37 cellular contexts compared by ENCODE assay signal in genomic region chr1:5798904-5799303, GRCh38.
DNase-seq lines count a peak whose midpoint lies in the region; ATAC-seq, FAIRE-seq and TF ChIP-seq lines count a peak whose summit lies in the region.
"Had no signal": no experiment of that assay in that cellular context is flagged by ENCODE, and none has a peak within 500 bp of the region (broad histone marks: within the 10 kb centered on the region; RNA-seq: fewer than 3 reads in every experiment).

No MANE protein-coding gene starts in this region.

- H3K27ac ChIP-seq in HEK293 (ENCODE audit: extremely low read depth, low read depth, low read length): no peak overlapping the region
- no peak overlapping the region for H3K27ac ChIP-seq in K562 (ENCODE audit: extremely low read depth, low read depth, low read length)
- H3K27ac ChIP-seq in H1 (ENCODE audit: low read depth, low read length): no peak overlapping the region
- H3K27ac ChIP-seq in neuronal stem cell (replicated peaks; ENCODE audit: low read length): no peak overlapping the region
- H3K27ac ChIP-seq: 22Rv1; A549; BLaER1 treated with 17β-estradiol and CSF1 and Interleukin-3, amounts not matched to agents 10 nM and 100 nM; C4-2B had no signal

- H3K18ac ChIP-seq in H1 (ENCODE audit: extremely low read depth, low read length) (no peak overlapping the region), neuronal stem cell (ENCODE audit: low read length) (no peak overlapping the region)

- H4K8ac ChIP-seq in H1 (ENCODE audit: extremely low read depth, insufficient read depth, low read length) (no peak overlapping the region), neuronal stem cell (ENCODE audit: low read depth, low read length) (no peak overlapping the region)

- ATAC-seq in K562: no peak
- ATAC-seq: A549; CD8-positive, alpha-beta T cell had no signal

- CTCF ChIA-PET in HEK293 (lab: Yijun Ruan, JAX): no interaction called here
- CTCF ChIA-PET in K562 (lab: Yijun Ruan, JAX; ENCODE audit: low intra/inter-chr PET ratio): no interaction called here
- CTCF ChIA-PET in H1 (lab: Charles Lee; ENCODE audit: partially characterized antibody): interaction anchor here (0.7 to 1.3 kb wide), 3 partner anchors 29 to 539 kb away, joined by 3 to 4 read pairs (median 4); no protein-coding TSS in a partner anchor
- CTCF ChIA-PET in activated naive CD4-positive, alpha-beta T cell treated with anti-CD3 and anti-CD28 coated beads, Interleukin-2, amount 10 ng/mL, durations not matched to agents 7 days and 5 days (lab: Charles Lee): no interaction called here

- H3K79me1 ChIP-seq in H1 (ENCODE audit: low read depth, low read length) (no peaks in the 10 kb centered on the region), neuronal stem cell (ENCODE audit: low read depth, low read length) (no peaks in the 10 kb centered on the region)

- H3K9me3 ChIP-seq in HEK293 (ENCODE audit: control insufficient read depth, insufficient read depth, low read depth, low read length): no peaks in the 10 kb centered on the region
- no peaks in the 10 kb centered on the region for H3K9me3 ChIP-seq in K562 (replicated peaks; ENCODE audit: control insufficient read depth, insufficient read depth, low read depth, low read length)
- H3K9me3 ChIP-seq in H1 (ENCODE audit: insufficient read depth in 2 of 2, low read depth in 1 of 2, low read length in 1 of 2): peaks cover 0 to 5% of the 10 kb centered on the region in 2 experiments; a peak in 2 of 4 replicates
- H3K9me3 ChIP-seq in neuronal stem cell (replicated peaks in 1 of 2; ENCODE audit: control insufficient read depth in 2 of 2, insufficient read depth in 1 of 2, low read depth in 1 of 2, low read length in 2 of 2): no peaks in the 10 kb centered on the region
- H3K9me3 ChIP-seq: A549, BE2C, BLaER1, Caco-2 had no signal

- DNase-seq in K562 (ENCODE audit: extremely low read depth in 1 of 4, low spot score in 3 of 4): no peak
- no peak for DNase-seq in H1 (ENCODE audit: low read depth in 1 of 2, low spot score in 2 of 2)
- DNase-seq in neuronal stem cell (ENCODE audit: low spot score): no peak
- DNase-seq in activated naive CD4-positive, alpha-beta T cell treated with anti-CD3 and anti-CD28 coated beads, Interleukin-2, amount 10 ng/mL, durations not matched to agents 7 days and 5 days: no peak
- DNase-seq in activated T-cell treated with anti-CD3 and anti-CD28 coated beads, Interleukin-2, amount 50 U/mL, for 48 hours: no peak
- DNase-seq in HTR-8/SVneo (ENCODE audit: insufficient read length, low spot score): no peak
- DNase-seq in NCI-H1417 (lab: John Stamatoyannopoulos, UW): no peak
- DNase-seq: 8988T; ACHN; AML-193; BE2C; C1 segment of cervical spinal cord; Caco-2; Calu3; CD4-positive, alpha-beta memory T cell; CD4-positive, alpha-beta T cell; CD4-positive, CD25-positive, alpha-beta regulatory T cell; CD8-positive, alpha-beta memory T cell; CD8-positive, alpha-beta T cell; COR-L47; DMS 273 treated with DMSO at 0.1 percent for 48 hours; DMS153; DMS53; DMS79; DMS79 treated with DMSO at 0.1 percent for 48 hours; DND-41; EL had no signal

- no peaks in the 10 kb centered on the region for H3K4me1 ChIP-seq in HEK293 (ENCODE audit: control insufficient read depth, insufficient read depth, low read length)
- no peaks in the 10 kb centered on the region for H3K4me1 ChIP-seq in K562 (replicated peaks in 1 of 2; ENCODE audit: control insufficient read depth in 2 of 2, insufficient read depth in 2 of 2, low read length in 2 of 2)
- peaks cover 0 to 3% (median 1%) of the 10 kb centered on the region in 4 experiments; a peak in 5 of 7 replicates for H3K4me1 ChIP-seq in H1 (replicated peaks in 1 of 4; ENCODE audit: control insufficient read depth in 3 of 4, insufficient read depth in 4 of 4, low read length in 3 of 4)
- H3K4me1 ChIP-seq in neuronal stem cell (ENCODE audit: control insufficient read depth in 2 of 2, insufficient read depth in 1 of 2, low read depth in 1 of 2, low read length in 2 of 2): peaks cover 0 to 7% of the 10 kb centered on the region in 2 donors
- H3K4me1 ChIP-seq: A549, BE2C, Caco-2 had no signal

- no TSS peak for BruUV-seq in K562 (replicated peaks; lab: Mats Ljungman, UMichigan)

- H3K4me2 ChIP-seq in K562 (ENCODE audit: insufficient read depth, low read length): no peak overlapping the region
- no peak overlapping the region for H3K4me2 ChIP-seq in H1 (ENCODE audit: insufficient read depth in 1 of 2, low read depth in 2 of 2, low read length in 2 of 2)
- no peak overlapping the region for H3K4me2 ChIP-seq in neuronal stem cell (ENCODE audit: insufficient read depth, low read length, poor library complexity, severe bottlenecking)
- H3K4me2 ChIP-seq: A549 had no signal

- FAIRE-seq in K562 (lab: Jason Lieb, UNC): no peak
- no peak for FAIRE-seq in H1 (lab: Jason Lieb, UNC)
- FAIRE-seq in HTR-8/SVneo (lab: Jason Lieb, UNC): no peak
- FAIRE-seq: A204.1, A549, D721Med had no signal

- H2BK12ac ChIP-seq in H1 (ENCODE audit: low read depth, low read length) (no peak overlapping the region), neuronal stem cell (ENCODE audit: low read length) (no peak overlapping the region)

- H3K4me3 Mint-ChIP-seq in activated naive CD4-positive, alpha-beta T cell treated with anti-CD3 and anti-CD28 coated beads, Interleukin-2, amount 10 ng/mL, durations not matched to agents 7 days and 5 days: no peak overlapping the region
- H3K4me3 Mint-ChIP-seq: B cell; CD14-positive monocyte; CD4-positive, alpha-beta memory T cell; CD4-positive, alpha-beta T cell; CD4-positive, CD25-positive, alpha-beta regulatory T cell; CD8-positive, alpha-beta memory T cell; CD8-positive, alpha-beta T cell had no signal

- H2BK5ac ChIP-seq in H1 (ENCODE audit: low read depth, low read length) (no peak overlapping the region), neuronal stem cell (ENCODE audit: low read length) (no peak overlapping the region)

- H3K4me3 ChIP-seq in HEK293 (ENCODE audit: low read depth, low read length): no peak overlapping the region
- no peak overlapping the region for H3K4me3 ChIP-seq in K562
- H3K4me3 ChIP-seq in H1 (ENCODE audit: extremely low read depth in 1 of 4, insufficient read depth in 2 of 4, low read depth in 3 of 4, low read length in 4 of 4): no peak overlapping the region
- H3K4me3 ChIP-seq in neuronal stem cell (ENCODE audit: low read length in 2 of 2): no peak overlapping the region
- H3K4me3 ChIP-seq: A549; BLaER1; BLaER1 treated with 17β-estradiol and CSF1 and Interleukin-3, amounts not matched to agents 10 nM and 100 nM had no signal

- H3K14ac ChIP-seq in H1 (ENCODE audit: insufficient read length) (no peak overlapping the region), neuronal stem cell (ENCODE audit: low read length) (no peak overlapping the region)

- 4% methylated on average over 7 of the region's 7 CpGs for WGBS in K562 (ENCODE audit: insufficient coverage, low coverage, missing lambda C conversion rate)
- WGBS in H1 (ENCODE audit: extremely low coverage in 1 of 2, insufficient coverage in 1 of 2, insufficient read length in 1 of 2, insufficient replicate concordance in 2 of 2, low coverage in 1 of 2, low lambda C conversion rate in 2 of 2, missing lambda C conversion rate in 1 of 2), 2 experiments: 98% methylated on average over 7 of the region's 7 CpGs; no CpG with 5 or more reads in 1 of the 2 experiments
- no CpG with 5 or more reads among the region's 7 CpGs for WGBS in neuronal stem cell (ENCODE audit: extremely low coverage in 2 of 2, insufficient read length in 2 of 2, insufficient replicate concordance in 1 of 2), 2 donors

- H3K23ac ChIP-seq in H1 (ENCODE audit: insufficient read length) (no peak overlapping the region), neuronal stem cell (ENCODE audit: low read depth, low read length, poor library complexity) (no peak overlapping the region)

- H3K27me3 ChIP-seq in K562 (ENCODE audit: control insufficient read depth in 2 of 2, insufficient read depth in 2 of 2, low read length in 2 of 2): peaks cover 9 to 31% of the 10 kb centered on the region in 2 experiments; a peak in 4 of 5 replicates
- H3K27me3 ChIP-seq in H1 (replicated peaks in 1 of 4; ENCODE audit: control insufficient read depth in 3 of 4, extremely low read depth in 1 of 4, insufficient read depth in 3 of 4, low read length in 3 of 4): no peaks in the 10 kb centered on the region
- H3K27me3 ChIP-seq in neuronal stem cell (ENCODE audit: control insufficient read depth in 3 of 3, insufficient read depth in 3 of 3, low read depth in 1 of 3, low read length in 3 of 3): no peaks in the 10 kb centered on the region
- H3K27me3 ChIP-seq: BE2C, BLaER1 had no signal

- in situ Hi-C loops in K562 (cut with MboI): no loop called here

- H3K4me1 Mint-ChIP-seq in activated naive CD4-positive, alpha-beta T cell treated with anti-CD3 and anti-CD28 coated beads, Interleukin-2, amount 10 ng/mL, durations not matched to agents 7 days and 5 days: no peaks in the 10 kb centered on the region
- H3K4me1 Mint-ChIP-seq: B cell; CD14-positive monocyte; CD4-positive, alpha-beta memory T cell; CD4-positive, CD25-positive, alpha-beta regulatory T cell; CD8-positive, alpha-beta memory T cell had no signal

- H2AK5ac ChIP-seq in H1 (ENCODE audit: low read depth, low read length) (no peak overlapping the region), neuronal stem cell (ENCODE audit: low read depth, low read length) (no peak overlapping the region)

- TF ChIP-seq EP300 in K562 (IDR thresholded peaks at IDR 0.05; ENCODE audit: low read length): no peak
- TF ChIP-seq EP300 in H1 (IDR thresholded peaks at IDR 0.05; ENCODE audit: borderline replicate concordance in 1 of 2, low read depth in 2 of 2, low read length in 2 of 2): no peak

- H3K36me3 ChIP-seq in HEK293 (ENCODE audit: control insufficient read depth in 2 of 2, insufficient read depth in 1 of 2, low read length in 2 of 2) (no peaks in the 10 kb centered on the region), K562 (ENCODE audit: control insufficient read depth, insufficient read depth, low read length) (no peaks in the 10 kb centered on the region), H1 (ENCODE audit: control insufficient read depth in 2 of 4, insufficient read depth in 4 of 4, low read length in 3 of 4) (no peaks in the 10 kb centered on the region), neuronal stem cell (replicated peaks in 1 of 2; ENCODE audit: control insufficient read depth in 2 of 2, insufficient read depth in 2 of 2, low read length in 2 of 2) (no peaks in the 10 kb centered on the region)
- H3K36me3 ChIP-seq: BE2C; BLaER1; BLaER1 treated with 17β-estradiol and CSF1 and Interleukin-3, amounts not matched to agents 10 nM and 100 nM had no signal

- no peaks in the 10 kb centered on the region for H3K79me2 ChIP-seq in K562 (ENCODE audit: control insufficient read depth, insufficient read depth, low read length)
- H3K79me2 ChIP-seq in H1 (ENCODE audit: control insufficient read depth in 1 of 2, insufficient read depth in 2 of 2, low read length in 2 of 2): no peaks in the 10 kb centered on the region

- H2AFZ ChIP-seq in K562 (ENCODE audit: low read depth, low read length) (no peak overlapping the region), H1 (ENCODE audit: low read length) (no peak overlapping the region), neuronal stem cell (ENCODE audit: low read length) (no peak overlapping the region)

- H3K9me3 Mint-ChIP-seq in activated naive CD4-positive, alpha-beta T cell treated with anti-CD3 and anti-CD28 coated beads, Interleukin-2, amount 10 ng/mL, durations not matched to agents 7 days and 5 days: no peaks in the 10 kb centered on the region
- H3K9me3 Mint-ChIP-seq: CD4-positive, CD25-positive, alpha-beta regulatory T cell; CD8-positive, alpha-beta T cell had no signal

- peak overlapping the region; percentile 43; the same call in 1 of the 2 replicates for H2BK20ac ChIP-seq in H1 (ENCODE audit: low read length)

- H3K9ac ChIP-seq in K562 (ENCODE audit: insufficient read depth in 1 of 2, low read depth in 2 of 2, low read length in 2 of 2): no peak overlapping the region
- no peak overlapping the region for H3K9ac ChIP-seq in H1 (replicated peaks in 1 of 4; ENCODE audit: extremely low read depth in 1 of 4, low read depth in 3 of 4, low read length in 3 of 4)
- H3K9ac ChIP-seq in neuronal stem cell (ENCODE audit: low read depth, low read length, poor library complexity): no peak overlapping the region
- H3K9ac ChIP-seq: BLaER1 had no signal

- TF ChIP-seq CTCF in HEK293 (tag by site-specific recombination; IDR thresholded peaks at IDR 0.05) (no peak), K562 (IDR thresholded peaks at IDR 0.05 in 2 of 3, conservative IDR thresholded peaks at IDR 0.05 in 1 of 3; ENCODE audit: insufficient read depth in 2 of 3, low read depth in 1 of 3, low read length in 3 of 3) (no peak), H1 (IDR thresholded peaks at IDR 0.05; ENCODE audit: control extremely low read depth in 1 of 3, insufficient read depth in 1 of 3, low read depth in 1 of 3, low read length in 3 of 3) (no peak)

- H3K36me3 Mint-ChIP-seq in activated naive CD4-positive, alpha-beta T cell treated with anti-CD3 and anti-CD28 coated beads, Interleukin-2, amount 10 ng/mL, durations not matched to agents 7 days and 5 days: no peaks in the 10 kb centered on the region
- H3K36me3 Mint-ChIP-seq: CD14-positive monocyte; CD4-positive, alpha-beta memory T cell; CD4-positive, CD25-positive, alpha-beta regulatory T cell; CD8-positive, alpha-beta memory T cell; CD8-positive, alpha-beta T cell had no signal

- H3K56ac ChIP-seq in H1 (replicated peaks; ENCODE audit: insufficient read length, low read depth, low read length): no peak overlapping the region

- no peak overlapping the region for H2BK15ac ChIP-seq in H1 (ENCODE audit: low read length)
- H2BK15ac ChIP-seq in neuronal stem cell (ENCODE audit: low read length): peak overlapping the region; percentile 49

- no peaks in the 10 kb centered on the region for H3K9me1 ChIP-seq in K562 (ENCODE audit: control insufficient read depth, insufficient read depth, low read length)

- H4K91ac ChIP-seq in H1 (replicated peaks; ENCODE audit: insufficient read length, low read length) (no peak overlapping the region), neuronal stem cell (ENCODE audit: low read depth, low read length, poor library complexity) (no peak overlapping the region)

- no peak overlapping the region for H3K27ac Mint-ChIP-seq in activated naive CD4-positive, alpha-beta T cell treated with anti-CD3 and anti-CD28 coated beads, Interleukin-2, amount 10 ng/mL, durations not matched to agents 7 days and 5 days
- H3K27ac Mint-ChIP-seq: B cell; CD14-positive monocyte; CD4-positive, alpha-beta memory T cell; CD4-positive, alpha-beta T cell; CD4-positive, CD25-positive, alpha-beta regulatory T cell; CD8-positive, alpha-beta memory T cell; CD8-positive, alpha-beta T cell had no signal

- no peak overlapping the region for H4K5ac ChIP-seq in H1 (ENCODE audit: insufficient read length, low read depth, low read length)

- TF ChIP-seq RAD21 in K562 (CRISPR knock-in tag; conservative IDR thresholded peaks at IDR 0.05 in 1 of 2, IDR thresholded peaks at IDR 0.05 in 1 of 2) (no peak), H1 (IDR thresholded peaks at IDR 0.05 in 1 of 2, conservative IDR thresholded peaks at IDR 0.05 in 1 of 2; ENCODE audit: low read depth in 2 of 2, low read length in 2 of 2) (no peak)

- H2BK120ac ChIP-seq in H1 (replicated peaks; ENCODE audit: low read depth, low read length) (peak overlapping the region; percentile 13), neuronal stem cell (ENCODE audit: low read depth, low read length) (no peak overlapping the region)

- TF ChIP-seq POLR2A in K562 (conservative IDR thresholded peaks at IDR 0.05) (no peak), H1 (IDR thresholded peaks at IDR 0.05; ENCODE audit: control extremely low read depth in 1 of 2, low read depth in 2 of 2, low read length in 2 of 2) (no peak)

- intact Hi-C loops in K562 (cut with micrococcal nuclease): no loop called here

- POLR2A ChIA-PET in HEK293 (lab: Yijun Ruan, JAX): no interaction called here
- POLR2A ChIA-PET in K562 (lab: Yijun Ruan, JAX): no interaction called here
- POLR2A ChIA-PET in H1 (lab: Charles Lee; ENCODE audit: partially characterized antibody): interaction anchor here (1.2 kb wide), 1 partner anchor 20 kb away, joined by 4 read pairs; no protein-coding TSS in a partner anchor

- H3K4ac ChIP-seq in H1 (replicated peaks; ENCODE audit: insufficient read length, low read depth, low read length) (no peak overlapping the region), neuronal stem cell (ENCODE audit: low read length) (no peak overlapping the region)

- peaks cover 6% of the 10 kb centered on the region; the same call in 1 of the 2 replicates for H3K23me2 ChIP-seq in H1 (ENCODE audit: low read depth, low read length)

- H4K20me1 ChIP-seq in K562 (replicated peaks; ENCODE audit: control insufficient read depth, insufficient read depth, low read length) (no peaks in the 10 kb centered on the region), H1 (replicated peaks in 1 of 2; ENCODE audit: control insufficient read depth in 1 of 2, insufficient read depth in 2 of 2, low read length in 2 of 2) (peaks cover 0 to 5% of the 10 kb centered on the region in 2 experiments)
- H4K20me1 ChIP-seq: BLaER1; BLaER1 treated with 17β-estradiol and CSF1 and Interleukin-3, amounts not matched to agents 10 nM and 100 nM had no signal

- peaks cover 5% of the 10 kb centered on the region for H3K27me3 Mint-ChIP-seq in activated naive CD4-positive, alpha-beta T cell treated with anti-CD3 and anti-CD28 coated beads, Interleukin-2, amount 10 ng/mL, durations not matched to agents 7 days and 5 days
- H3K27me3 Mint-ChIP-seq: B cell had no signal

Comparison
In these comparisons a context has a peak if more than half of its experiments do, and no peak if none do; other contexts are left out.
1. Of the 44 proteins assayed by ChIP-seq in both K562 and HEK293: peak only in K562: none; only in HEK293: none; in both: ZNF146; in neither: 43.